9 cellular contexts compared by ENCODE assay signal in genomic region chr11:72750556-72751292, GRCh38. TPM values are rescaled to one million over a fixed set of nuclear protein-coding genes. Genes with fewer than 3 reads are reported as not detected.
A peak's percentile ranks its signal among the peaks of the same experiment; 100 is the strongest.
DNase-seq lines count a peak whose midpoint lies in the region; ATAC-seq and TF ChIP-seq lines count a peak whose summit lies in the region.
"Had no signal": no experiment of that assay in that cellular context is flagged by ENCODE, and none has a peak within 500 bp of the region (broad histone marks: within the 10 kb centered on the region; RNA-seq: fewer than 3 reads in every experiment).

No MANE protein-coding gene starts in this region.

- H3K4me1 Mint-ChIP-seq in T-helper 2 cell treated with Interferon-gamma antibody and Interleukin-4, amounts not matched to agents 5 μg/mL and 100 μg/mL, for 36 hours (ENCODE audit: low read depth), result peaks cover 33% of the 10 kb centered on the region
- peaks cover 63% of the 10 kb centered on the region for H3K4me1 Mint-ChIP-seq in stimulated activated effector memory CD8-positive, alpha-beta T cell treated with anti-CD3 and anti-CD28 coated beads, Interleukin-12 subunit alpha, Interleukin-12 subunit beta, amount 100 ng/mL, for 72 hours

- H3K36me3 Mint-ChIP-seq in T-helper 2 cell treated with Interferon-gamma antibody and Interleukin-4, amounts not matched to agents 5 μg/mL and 100 μg/mL, for 36 hours (ENCODE audit: low read depth), result no peaks in the 10 kb centered on the region
- no peaks in the 10 kb centered on the region for H3K36me3 Mint-ChIP-seq in stimulated activated effector memory CD8-positive, alpha-beta T cell treated with anti-CD3 and anti-CD28 coated beads, Interleukin-12 subunit alpha, Interleukin-12 subunit beta, amount 100 ng/mL, for 72 hours

- no peak for DNase-seq in T-helper 2 cell treated with Interferon-gamma antibody and Interleukin-4, amounts not matched to agents 5 μg/mL and 100 μg/mL, for 36 hours (ENCODE audit: low spot score)
- DNase-seq in T-helper 2 cell (no peak), RWPE1 (ENCODE audit: low spot score) (no peak), fibroblast of villous mesenchyme (ENCODE audit: low read depth) (no peak), AG20443 (ENCODE audit: low spot score) (no peak), GM19238 (ENCODE audit: insufficient read length, low spot score) (no peak), cerebellar cortex (ENCODE audit: low spot score) (no peak)
- DNase-seq in stimulated activated effector memory CD8-positive, alpha-beta T cell treated with anti-CD3 and anti-CD28 coated beads, Interleukin-12 subunit alpha, Interleukin-12 subunit beta, amount 100 ng/mL, for 72 hours (ENCODE audit: low spot score in 2 of 2), result no peak
- DNase-seq: small intestine had no signal

- CTCF ChIA-PET in RWPE1 (lab: Yijun Ruan, JAX), result interaction anchor here (0.5 to 1.1 kb wide), 4 partner anchors 13 to 62 kb away, joined by 3 to 5 read pairs (median 4); no protein-coding TSS in a partner anchor

- POLR2A ChIA-PET in RWPE1 (lab: Yijun Ruan, JAX; ENCODE audit: low non-redundant PET), result no interaction called here

- peak overlapping the region; percentile 74 for H3K27ac Mint-ChIP-seq in T-helper 2 cell treated with Interferon-gamma antibody and Interleukin-4, amounts not matched to agents 5 μg/mL and 100 μg/mL, for 36 hours
- peak overlapping the region; percentile 94 for H3K27ac Mint-ChIP-seq in stimulated activated effector memory CD8-positive, alpha-beta T cell treated with anti-CD3 and anti-CD28 coated beads, Interleukin-12 subunit alpha, Interleukin-12 subunit beta, amount 100 ng/mL, for 72 hours

- no peaks in the 10 kb centered on the region for H3K27me3 Mint-ChIP-seq in T-helper 2 cell treated with Interferon-gamma antibody and Interleukin-4, amounts not matched to agents 5 μg/mL and 100 μg/mL, for 36 hours (ENCODE audit: low read depth)

- H3K4me3 ChIP-seq in fibroblast of villous mesenchyme (ENCODE audit: low read depth, low read length), result peak overlapping the region; percentile 88

- no peaks in the 10 kb centered on the region for H3K9me3 Mint-ChIP-seq in T-helper 2 cell treated with Interferon-gamma antibody and Interleukin-4, amounts not matched to agents 5 μg/mL and 100 μg/mL, for 36 hours
- H3K9me3 Mint-ChIP-seq in stimulated activated effector memory CD8-positive, alpha-beta T cell treated with anti-CD3 and anti-CD28 coated beads, Interleukin-12 subunit alpha, Interleukin-12 subunit beta, amount 100 ng/mL, for 72 hours, result no peaks in the 10 kb centered on the region

- peak overlapping the region; percentile 75 for H3K27ac ChIP-seq in RWPE1

- ATAC-seq in stimulated activated effector memory CD8-positive, alpha-beta T cell treated with anti-CD3 and anti-CD28 coated beads, Interleukin-12 subunit alpha, Interleukin-12 subunit beta, amount 100 ng/mL, for 72 hours, result no peak

- TF ChIP-seq CTCF in RWPE1 (conservative IDR thresholded peaks at IDR 0.05; ENCODE audit: low read depth) (no peak), fibroblast of villous mesenchyme (IDR thresholded peaks at IDR 0.05; ENCODE audit: insufficient read depth, low read depth, low read length) (no peak)

- H3K4me3 Mint-ChIP-seq in T-helper 2 cell treated with Interferon-gamma antibody and Interleukin-4, amounts not matched to agents 5 μg/mL and 100 μg/mL, for 36 hours, result peak overlapping the region; percentile 90
- peak overlapping the region; percentile 89 for H3K4me3 Mint-ChIP-seq in stimulated activated effector memory CD8-positive, alpha-beta T cell treated with anti-CD3 and anti-CD28 coated beads, Interleukin-12 subunit alpha, Interleukin-12 subunit beta, amount 100 ng/mL, for 72 hours

RNA-seq across cellular contexts. Expression of gene ARAP1, which starts 1.5 kb away (rescaled TPM):
- 73.0 and 77.0 TPM in 2 replicates for total RNA-seq in fibroblast of villous mesenchyme

RNA-seq across cellular contexts. Expression of gene STARD10, which starts 43.1 kb away (rescaled TPM):
- total RNA-seq in fibroblast of villous mesenchyme, result 22.5 and 34.5 TPM in 2 replicates
